Comparison of ENCODE assay signal across 17 cellular contexts in genomic region chr22:44884968-44885805, GRCh38.
DNase-seq lines count a peak whose midpoint lies in the region; ATAC-seq and TF ChIP-seq lines count a peak whose summit lies in the region.
"Had no signal": no experiment of that assay in that cellular context is flagged by ENCODE, and none has a peak within 500 bp of the region (broad histone marks: within the 10 kb centered on the region; RNA-seq: fewer than 3 reads in every experiment).

No MANE protein-coding gene starts in this region.

- H3K27me3 ChIP-seq in left ventricle myocardium inferior (ENCODE audit: low read depth): peaks cover 8% of the 10 kb centered on the region
- H3K27me3 ChIP-seq in PC-9 (ENCODE audit: insufficient read depth, low read depth): peaks cover 30% of the 10 kb centered on the region
- H3K27me3 ChIP-seq: ascending aorta, gastrocnemius medialis had no signal

- H3K27ac ChIP-seq in left ventricle myocardium inferior (replicated peaks) (no peak overlapping the region), PC-9 (no peak overlapping the region), caudate nucleus (ENCODE audit: low read depth, low read length) (no peak overlapping the region)
- H3K27ac ChIP-seq: ascending aorta, gastrocnemius medialis had no signal

- peaks cover 6% of the 10 kb centered on the region for H3K27me3 Mint-ChIP-seq in T-helper 17 cell
- H3K27me3 Mint-ChIP-seq: activated B cell treated with CpG ODN at 0.5 μM for 24 hours; activated CD8-positive, alpha-beta memory T cell treated with anti-CD3 and anti-CD28 coated beads, Interleukin-2, amount 10 ng/mL, durations not matched to agents 7 days and 5 days had no signal

- CTCF ChIA-PET in PC-9 (lab: Charles Lee): no interaction called here

- no peaks in the 10 kb centered on the region for H3F3A ChIP-seq in PC-9 (ENCODE audit: insufficient read depth, low read depth)

- no peaks in the 10 kb centered on the region for H3K9me3 ChIP-seq in left ventricle myocardium inferior (replicated peaks)
- no peaks in the 10 kb centered on the region for H3K9me3 ChIP-seq in PC-9 (ENCODE audit: insufficient read depth, low read depth)
- no peaks in the 10 kb centered on the region for H3K9me3 ChIP-seq in T-helper 17 cell (ENCODE audit: control insufficient read depth, low read length, poor library complexity, severe bottlenecking)
- H3K9me3 ChIP-seq: ascending aorta, gastrocnemius medialis had no signal

- H3K79me2 ChIP-seq in PC-9 (ENCODE audit: low read depth): no peaks in the 10 kb centered on the region

- intact Hi-C loops in left ventricle myocardium superior (cut with micrococcal nuclease): no loop called here
- intact Hi-C loops in left ventricle myocardium inferior (cut with micrococcal nuclease): no loop called here
- intact Hi-C loops in PC-9 (cut with micrococcal nuclease; ENCODE audit: unreplicated experiment): no loop called here

- H3K4me1 Mint-ChIP-seq in T-helper 17 cell: peaks cover 2% of the 10 kb centered on the region
- H3K4me1 Mint-ChIP-seq: activated B cell treated with CpG ODN at 0.5 μM for 24 hours; activated CD8-positive, alpha-beta memory T cell treated with anti-CD3 and anti-CD28 coated beads, Interleukin-2, amount 10 ng/mL, durations not matched to agents 7 days and 5 days; CD8-positive, alpha-beta memory T cell had no signal

- no peaks in the 10 kb centered on the region for H3K9me2 ChIP-seq in PC-9 (ENCODE audit: insufficient read depth)

- TF ChIP-seq CTCF in left ventricle myocardium inferior (IDR thresholded peaks at IDR 0.05; ENCODE audit: borderline replicate concordance) (no peak), PC-9 (conservative IDR thresholded peaks at IDR 0.05) (no peak)

- H4K20me1 ChIP-seq in PC-9 (ENCODE audit: insufficient read depth): no peaks in the 10 kb centered on the region

- H3K4me2 ChIP-seq in PC-9: no peak overlapping the region

- POLR2A ChIA-PET in PC-9 (lab: Charles Lee; ENCODE audit: unreplicated experiment): no interaction called here

- no peaks in the 10 kb centered on the region for H3K4me1 ChIP-seq in left ventricle myocardium inferior
- no peaks in the 10 kb centered on the region; the same call in 1 of the 2 replicates for H3K4me1 ChIP-seq in PC-9 (replicated peaks; ENCODE audit: insufficient read depth)
- H3K4me1 ChIP-seq: ascending aorta, gastrocnemius medialis had no signal

- DNase-seq in left ventricle myocardium superior (peak; percentile 11), left ventricle myocardium inferior (no peak), PC-9 (peak; percentile 52 to 70), islet precursor cell (peak; percentile 66), T-helper 17 cell (no peak), CD1c-positive myeloid dendritic cell (ENCODE audit: extremely low spot score) (no peak), caudate nucleus (lab: John Stamatoyannopoulos, UW) (no peak)
- DNase-seq: activated B cell treated with CpG ODN at 0.5 μM for 24 hours; activated CD8-positive, alpha-beta memory T cell treated with anti-CD3 and anti-CD28 coated beads, Interleukin-2, amount 10 ng/mL, durations not matched to agents 7 days and 5 days; activated gamma-delta T cell treated with Interleukin-2 at 50 U/mL for 16 hours; gastrocnemius medialis; NCI-H2107; SHP77 treated with DMSO at 0.1 percent for 48 hours had no signal

- no peak overlapping the region for H3K27ac Mint-ChIP-seq in T-helper 17 cell
- H3K27ac Mint-ChIP-seq: activated B cell treated with CpG ODN at 0.5 μM for 24 hours; activated CD8-positive, alpha-beta memory T cell treated with anti-CD3 and anti-CD28 coated beads, Interleukin-2, amount 10 ng/mL, durations not matched to agents 7 days and 5 days; CD8-positive, alpha-beta memory T cell; T-helper 1 cell treated with Interleukin-12 subunit alpha and Interleukin-12 subunit beta and Interleukin-4 antibody, amounts not matched to agents 30 μg/mL and 1 μg/mL, for 36 hours had no signal

- ATAC-seq in left ventricle myocardium superior (no peak), GM18511 (IDR thresholded peaks at IDR 0.05; ENCODE audit: unreplicated experiment) (no peak), T-helper 17 cell (no peak)
- ATAC-seq: activated CD8-positive, alpha-beta memory T cell treated with anti-CD3 and anti-CD28 coated beads, Interleukin-2, amount 10 ng/mL, durations not matched to agents 7 days and 5 days; gastrocnemius medialis had no signal

- H3K4me3 Mint-ChIP-seq in T-helper 17 cell: no peak overlapping the region
- H3K4me3 Mint-ChIP-seq: activated B cell treated with CpG ODN at 0.5 μM for 24 hours; activated CD8-positive, alpha-beta memory T cell treated with anti-CD3 and anti-CD28 coated beads, Interleukin-2, amount 10 ng/mL, durations not matched to agents 7 days and 5 days; CD8-positive, alpha-beta memory T cell; T-helper 1 cell treated with Interleukin-12 subunit alpha and Interleukin-12 subunit beta and Interleukin-4 antibody, amounts not matched to agents 30 μg/mL and 1 μg/mL, for 36 hours had no signal

- no TSS peak for BruUV-seq in PC-9 (replicated peaks; lab: Mats Ljungman, UMichigan)

- no peak overlapping the region for H2AFZ ChIP-seq in PC-9

- H3K4me3 ChIP-seq in left ventricle myocardium inferior: no peak overlapping the region
- H3K4me3 ChIP-seq in PC-9: no peak overlapping the region
- H3K4me3 ChIP-seq: ascending aorta, gastrocnemius medialis had no signal

- H3K36me3 ChIP-seq in left ventricle myocardium inferior (no peaks in the 10 kb centered on the region), PC-9 (ENCODE audit: low read depth) (no peaks in the 10 kb centered on the region)
- H3K36me3 ChIP-seq: ascending aorta, gastrocnemius medialis had no signal

- H3K36me3 Mint-ChIP-seq in T-helper 17 cell (ENCODE audit: low read depth): peaks cover 2% of the 10 kb centered on the region
- H3K36me3 Mint-ChIP-seq: activated CD8-positive, alpha-beta memory T cell treated with anti-CD3 and anti-CD28 coated beads, Interleukin-2, amount 10 ng/mL, durations not matched to agents 7 days and 5 days; CD8-positive, alpha-beta memory T cell had no signal

Comparison
In these comparisons a context has a peak if more than half of its experiments do, and no peak if none do; other contexts are left out.
1. DNase-seq: peak in left ventricle myocardium superior (single experiment), PC-9 (2 of 2) and islet precursor cell (single experiment); none in left ventricle myocardium inferior (single experiment), T-helper 17 cell (0 of 3), CD1c-positive myeloid dendritic cell (single experiment) and caudate nucleus (0 of 61).